ENCODE assay signal across 1 cellular context in genomic region chr11:112459001-112459400, GRCh38.
TF ChIP-seq lines count a peak whose summit lies in the region.

No MANE protein-coding gene starts in this region.

TF ChIP-seq in IMR-90, 13 proteins besides CTCF, POLR2A, EP300 and RAD21 (continued from another document):
- TF ChIP-seq ELK1 (IDR thresholded peaks at IDR 0.05; ENCODE audit: borderline replicate concordance, low read depth, low read length) (no peak), RCOR1 (IDR thresholded peaks at IDR 0.05; ENCODE audit: insufficient replicate concordance, low read length) (no peak), MAFK (IDR thresholded peaks at IDR 0.05; ENCODE audit: low read depth, low read length) (no peak)
